ENCODE assay signal across 14 cellular contexts in the genomic region with DNA sequence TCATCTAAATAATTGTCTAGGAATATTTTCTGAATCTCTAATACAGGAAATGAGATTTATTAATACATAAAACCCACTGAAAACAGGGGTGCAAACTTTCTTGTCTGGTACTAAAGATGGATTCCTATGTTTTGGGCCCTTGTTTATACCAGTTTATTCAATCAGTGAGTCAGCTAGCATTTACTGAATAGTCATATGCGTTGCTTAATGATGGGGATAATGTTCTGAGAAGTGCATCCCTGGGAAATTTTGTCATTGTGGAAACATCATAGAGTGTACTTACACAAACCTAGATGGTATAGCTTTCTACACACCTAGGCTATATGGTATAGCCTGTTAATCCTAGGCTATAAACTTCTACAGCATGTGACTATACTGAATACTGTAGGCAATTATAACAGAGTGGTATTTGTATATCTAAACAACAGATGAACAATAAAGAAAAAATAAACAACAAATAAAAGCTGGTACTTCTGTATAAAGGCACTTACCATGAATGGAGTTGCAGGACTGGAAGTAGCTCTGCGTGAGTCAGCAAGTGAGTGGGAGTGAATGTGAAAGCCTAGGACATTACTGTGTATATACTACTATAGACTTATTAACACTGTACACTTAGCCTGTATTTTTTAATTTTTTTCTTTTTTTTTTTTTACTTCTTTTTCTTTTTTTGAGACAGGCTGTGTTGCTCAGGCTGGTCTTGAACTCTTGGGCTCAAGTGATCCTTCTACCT.
DNase-seq lines count a peak whose midpoint lies in the region; ATAC-seq and TF ChIP-seq lines count a peak whose summit lies in the region.
"Had no signal": no experiment of that assay in that cellular context is flagged by ENCODE, and none has a peak within 500 bp of the region (broad histone marks: within the 10 kb centered on the region; RNA-seq: fewer than 3 reads in every experiment).

No MANE protein-coding gene starts in this region.

- no peak overlapping the region for H3K4me3 ChIP-seq in fibroblast of pulmonary artery (replicated peaks; ENCODE audit: low read depth, low read length)
- no peak overlapping the region for H3K4me3 ChIP-seq in upper lobe of right lung
- H3K4me3 ChIP-seq: BLaER1 treated with 17β-estradiol and CSF1 and Interleukin-3, amounts not matched to agents 10 nM and 100 nM had no signal

- no peak for TF ChIP-seq CTCF in fibroblast of pulmonary artery (IDR thresholded peaks at IDR 0.05; ENCODE audit: low read length, missing control alignments)
- no peak for TF ChIP-seq CTCF in upper lobe of right lung (IDR thresholded peaks at IDR 0.05)

- H3K9me3 ChIP-seq in upper lobe of right lung, result no peaks in the 10 kb centered on the region

- no peaks in the 10 kb centered on the region for H3K27me3 ChIP-seq in upper lobe of right lung
- H3K27me3 ChIP-seq: BLaER1 treated with 17β-estradiol and CSF1 and Interleukin-3, amounts not matched to agents 10 nM and 100 nM had no signal

- peak; percentile 6 for DNase-seq in stimulated activated CD4-positive, alpha-beta T cell treated with anti-CD3 and anti-CD28 coated beads, Interleukin-1b, Interleukin-23, amount 100 ng/mL, for 48 hours
- no peak for DNase-seq in stimulated activated CD4-positive, alpha-beta T cell treated with anti-CD3 and anti-CD28 coated beads, Interleukin-2, amount 100 ng/mL, for 48 hours
- peak; percentile 26 for DNase-seq in activated naive CD4-positive, alpha-beta T cell treated with anti-CD3 and anti-CD28 coated beads, Interleukin-2, amount 50 U/mL, for 16 hours
- DNase-seq in fibroblast of pulmonary artery (ENCODE audit: low read depth) (peak; percentile 63), upper lobe of right lung (no peak), NOMO-1 treated with DMSO at 0.1 percent for 48 hours (lab: John Stamatoyannopoulos, UW; ENCODE audit: unreplicated experiment) (no peak), NCI-H2029 treated with DMSO at 0.1 percent for 48 hours (lab: John Stamatoyannopoulos, UW) (no peak)
- DNase-seq: left cardiac atrium, NCI-H146, NCI-H748 treated with DMSO at 0.1 percent for 48 hours, T1000 had no signal

- no peak overlapping the region for H3K27ac ChIP-seq in upper lobe of right lung
- H3K27ac ChIP-seq: BLaER1 treated with 17β-estradiol and CSF1 and Interleukin-3, amounts not matched to agents 10 nM and 100 nM had no signal

- H3K4me1 ChIP-seq in upper lobe of right lung, result peaks cover 21% of the 10 kb centered on the region

- intact Hi-C loops in upper lobe of right lung (cut with DNase I), result no loop called here

- ATAC-seq in upper lobe of right lung (peak; percentile 69), GM21447 (IDR thresholded peaks at IDR 0.05; ENCODE audit: unreplicated experiment) (no peak)
- ATAC-seq: Right ventricle myocardium inferior had no signal

- peaks cover 25% of the 10 kb centered on the region for H3K36me3 ChIP-seq in upper lobe of right lung

Comparison
In these comparisons a context has a peak if more than half of its experiments do, and no peak if none do; other contexts are left out.
1. DNase-seq: peak in stimulated activated CD4-positive, alpha-beta T cell treated with anti-CD3 and anti-CD28 coated beads, Interleukin-1b, Interleukin-23, amount 100 ng/mL, for 48 hours (single experiment), activated naive CD4-positive, alpha-beta T cell treated with anti-CD3 and anti-CD28 coated beads, Interleukin-2, amount 50 U/mL, for 16 hours (single experiment) and fibroblast of pulmonary artery (single experiment); none in stimulated activated CD4-positive, alpha-beta T cell treated with anti-CD3 and anti-CD28 coated beads, Interleukin-2, amount 100 ng/mL, for 48 hours (0 of 2), upper lobe of right lung (single experiment), NOMO-1 treated with DMSO at 0.1 percent for 48 hours (single experiment) and NCI-H2029 treated with DMSO at 0.1 percent for 48 hours (single experiment).